Comparison of ENCODE assay signal across 20 cellular contexts in the genomic region with DNA sequence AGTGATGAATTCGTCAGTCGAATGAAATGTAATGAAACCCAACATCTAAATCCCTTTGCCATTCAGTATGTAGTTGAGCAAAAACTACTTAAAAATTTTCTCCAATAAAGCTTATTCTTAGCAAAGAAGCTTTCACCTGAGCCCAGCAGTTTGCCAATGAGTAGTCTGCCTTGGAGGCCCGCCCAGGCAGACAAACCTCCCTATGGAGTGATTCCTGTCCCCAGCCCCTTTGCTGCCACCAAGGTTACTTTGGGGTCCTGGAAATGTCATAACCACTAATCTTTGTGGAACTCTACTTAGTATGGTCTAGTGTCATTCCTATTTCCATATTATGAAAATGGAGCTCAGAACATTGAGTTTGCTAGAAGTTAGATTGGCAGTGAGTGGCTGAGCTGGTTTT. TPM values are rescaled to one million over a fixed set of nuclear protein-coding genes. Genes with fewer than 3 reads are reported as not detected.
DNase-seq lines count a peak whose midpoint lies in the region; ATAC-seq and TF ChIP-seq lines count a peak whose summit lies in the region.
"Had no signal": no experiment of that assay in that cellular context is flagged by ENCODE, and none has a peak within 500 bp of the region (broad histone marks: within the 10 kb centered on the region; RNA-seq: fewer than 3 reads in every experiment).

No MANE protein-coding gene starts in this region.

- H3K79me2 ChIP-seq in GM23338 (replicated peaks; ENCODE audit: insufficient read depth) (no peaks in the 10 kb centered on the region), neural progenitor cell (ENCODE audit: low read depth) (no peaks in the 10 kb centered on the region)

- H3K27me3 Mint-ChIP-seq in GM23338 (ENCODE audit: insufficient read depth, low read depth, poor library complexity) (peaks cover 13% of the 10 kb centered on the region), neural progenitor cell (ENCODE audit: insufficient read depth, low read depth) (no peaks in the 10 kb centered on the region)
- H3K27me3 Mint-ChIP-seq in activated T-helper 17 cell treated with anti-CD3 and anti-CD28 coated beads, Interleukin-2, amount 50 U/mL, for 72 hours = no peaks in the 10 kb centered on the region
- H3K27me3 Mint-ChIP-seq: CD4-positive, alpha-beta T cell had no signal

- no peaks in the 10 kb centered on the region for H3K36me3 ChIP-seq in GM23338 (ENCODE audit: insufficient read depth)
- no peaks in the 10 kb centered on the region for H3K36me3 ChIP-seq in iPS-15b (ENCODE audit: control insufficient read depth, insufficient read depth, low read length)
- no peaks in the 10 kb centered on the region for H3K36me3 ChIP-seq in neural progenitor cell

- no peak for DNase-seq in GM23338 (ENCODE audit: low spot score)
- DNase-seq in neural progenitor cell (ENCODE audit: low spot score) = no peak
- DNase-seq in NCI-H1694 treated with DMSO at 0.1 percent for 48 hours (lab: John Stamatoyannopoulos, UW) = no peak
- no peak for DNase-seq in globus pallidus (ENCODE audit: low spot score)
- DNase-seq: AML-193; Caco-2; CD4-positive, alpha-beta T cell; GM23248; HFFc6; IMR-90 had no signal

- TF ChIP-seq CTCF in GM23338 (conservative IDR thresholded peaks at IDR 0.05; ENCODE audit: low read depth in 2 of 2) (no peak), neural progenitor cell (IDR thresholded peaks at IDR 0.05) (no peak)

- H3K4me1 ChIP-seq in GM23338 (ENCODE audit: insufficient read depth) (peaks cover 5% of the 10 kb centered on the region; the same call in 1 of the 2 replicates), iPS-15b (ENCODE audit: control insufficient read depth, insufficient read depth, low read length) (no peaks in the 10 kb centered on the region), neural progenitor cell (no peaks in the 10 kb centered on the region)
- H3K4me1 ChIP-seq: A549, Caco-2 had no signal

- H3K27me3 ChIP-seq in GM23338 (ENCODE audit: insufficient read depth) = peaks cover 13% of the 10 kb centered on the region
- H3K27me3 ChIP-seq in iPS-15b (ENCODE audit: control insufficient read depth, insufficient read depth, low read length) = peaks cover 3% of the 10 kb centered on the region
- H3K27me3 ChIP-seq in neural progenitor cell = peaks cover 16% of the 10 kb centered on the region

- peak overlapping the region; percentile 72 for H3K4me3 Mint-ChIP-seq in GM23338
- H3K4me3 Mint-ChIP-seq in activated T-helper 17 cell treated with anti-CD3 and anti-CD28 coated beads, Interleukin-2, amount 50 U/mL, for 72 hours = no peak overlapping the region
- no peak overlapping the region for H3K4me3 Mint-ChIP-seq in neural progenitor cell
- H3K4me3 Mint-ChIP-seq: CD4-positive, alpha-beta T cell; HFFc6 had no signal

- no peak overlapping the region for H3K9ac ChIP-seq in iPS-15b (ENCODE audit: low read depth, low read length)
- no peak overlapping the region for H3K9ac ChIP-seq in neural progenitor cell
- H3K9ac ChIP-seq: GM23248 had no signal

- no peaks in the 10 kb centered on the region for H3K36me3 Mint-ChIP-seq in GM23338 (ENCODE audit: low read depth)
- H3K36me3 Mint-ChIP-seq in activated T-helper 17 cell treated with anti-CD3 and anti-CD28 coated beads, Interleukin-2, amount 50 U/mL, for 72 hours (ENCODE audit: low read depth) = peaks cover 84% of the 10 kb centered on the region
- peaks cover 19% of the 10 kb centered on the region for H3K36me3 Mint-ChIP-seq in neural progenitor cell

- H3F3A ChIP-seq in GM23338 (replicated peaks; ENCODE audit: low read depth) = no peaks in the 10 kb centered on the region
- H3F3A ChIP-seq in neural progenitor cell (ENCODE audit: low read depth) = peaks cover 2% of the 10 kb centered on the region

- no peaks in the 10 kb centered on the region; the same call in 1 of the 2 replicates for H4K20me1 ChIP-seq in GM23338 (replicated peaks; ENCODE audit: insufficient read depth)
- no peaks in the 10 kb centered on the region for H4K20me1 ChIP-seq in neural progenitor cell (ENCODE audit: low read depth)

- H3K4me1 Mint-ChIP-seq in GM23338 = peaks cover 4% of the 10 kb centered on the region; the same call in 1 of the 3 replicates
- no peaks in the 10 kb centered on the region for H3K4me1 Mint-ChIP-seq in activated T-helper 17 cell treated with anti-CD3 and anti-CD28 coated beads, Interleukin-2, amount 50 U/mL, for 72 hours
- no peaks in the 10 kb centered on the region for H3K4me1 Mint-ChIP-seq in neural progenitor cell

- H3K4me2 ChIP-seq in GM23338 (peak overlapping the region; percentile 86), neural progenitor cell (peak overlapping the region; percentile 78)
- H3K4me2 ChIP-seq: A549 had no signal

- H3K9me3 ChIP-seq in iPS-15b (ENCODE audit: control insufficient read depth, insufficient read depth, low read length) (no peaks in the 10 kb centered on the region), neural progenitor cell (ENCODE audit: low read depth) (no peaks in the 10 kb centered on the region)
- H3K9me3 ChIP-seq: A549, Caco-2 had no signal

- H3K9me3 Mint-ChIP-seq in GM23338 (no peaks in the 10 kb centered on the region), neural progenitor cell (no peaks in the 10 kb centered on the region)
- no peaks in the 10 kb centered on the region for H3K9me3 Mint-ChIP-seq in activated T-helper 17 cell treated with anti-CD3 and anti-CD28 coated beads, Interleukin-2, amount 50 U/mL, for 72 hours
- H3K9me3 Mint-ChIP-seq: CD4-positive, alpha-beta T cell; HFFc6 had no signal

- peak overlapping the region; percentile 66 for H3K4me3 ChIP-seq in GM23338
- H3K4me3 ChIP-seq in iPS-15b (ENCODE audit: low read depth, low read length) = peak overlapping the region; percentile 39
- peak overlapping the region; percentile 43 for H3K4me3 ChIP-seq in neural progenitor cell
- H3K4me3 ChIP-seq: A549, GM23248 had no signal

- no peaks in the 10 kb centered on the region for H3K9me2 ChIP-seq in GM23338 (ENCODE audit: insufficient read depth)

- no peak overlapping the region for H3K27ac ChIP-seq in GM23338 (ENCODE audit: low read depth)
- H3K27ac ChIP-seq in neural progenitor cell = no peak overlapping the region
- H3K27ac ChIP-seq: 22Rv1, A549, C4-2B, GM23248 had no signal

- no peak for ATAC-seq in GM23338
- no peak for ATAC-seq in activated T-helper 17 cell treated with anti-CD3 and anti-CD28 coated beads, Interleukin-2, amount 50 U/mL, for 72 hours (replicated peaks)
- no peak for ATAC-seq in HG03135 (IDR thresholded peaks at IDR 0.05; ENCODE audit: unreplicated experiment)
- ATAC-seq: A549, HCT116 had no signal

- no peak overlapping the region for H3K27ac Mint-ChIP-seq in GM23338
- peak overlapping the region; percentile 7 for H3K27ac Mint-ChIP-seq in activated T-helper 17 cell treated with anti-CD3 and anti-CD28 coated beads, Interleukin-2, amount 50 U/mL, for 72 hours
- H3K27ac Mint-ChIP-seq in neural progenitor cell = no peak overlapping the region
- H3K27ac Mint-ChIP-seq: CD4-positive, alpha-beta T cell; HFFc6 had no signal

- peak overlapping the region; percentile 95 for H2AFZ ChIP-seq in GM23338
- H2AFZ ChIP-seq in neural progenitor cell (replicated peaks) = no peak overlapping the region
- H2AFZ ChIP-seq: GM23248 had no signal

TF ChIP-seq in GM23338, 12 proteins besides CTCF, POLR2A, EP300 and RAD21 (continues in another document):
- TF ChIP-seq STAT1 (IDR thresholded peaks at IDR 0.05; ENCODE audit: unreplicated experiment) = no peak
- TF ChIP-seq EZH2 (IDR thresholded peaks at IDR 0.05; ENCODE audit: low read depth, unreplicated experiment) = no peak
- TF ChIP-seq CREB1 (CRISPR knock-in tag; IDR thresholded peaks at IDR 0.05; ENCODE audit: low read depth) = no peak
- no peak for TF ChIP-seq POLR2AphosphoS5 (IDR thresholded peaks at IDR 0.05; ENCODE audit: low read depth)
- TF ChIP-seq ZNF114 (CRISPR knock-in tag; IDR thresholded peaks at IDR 0.05) = no peak

RNA-seq across cellular contexts. Expression of a gene that starts 12.1 kb away (rescaled TPM):
- total RNA-seq in GM23338 (2014; rRNA removed; shearing (Covaris generic)) = 1.4 and 1.5 TPM in 2 replicates
- polyA plus RNA-seq in GM23338 (2016; fragmentation: Nextera tagmentation; extraction: Ambion mirVana) = 0.47 and 0.53 TPM in 2 replicates
- 1 to 10 TPM; 5.2 to 6.1 TPM for total RNA-seq in activated T-helper 17 cell treated with anti-CD3 and anti-CD28 coated beads, Interleukin-2, amount 50 U/mL, for 72 hours
- 0.39 and 1.1 TPM in 2 replicates for total RNA-seq in neural progenitor cell (ENCODE audit: low replicate concordance)

RNA-seq across cellular contexts. Expression of a gene that starts 26.4 kb away (rescaled TPM):
- not detected in 2 replicates for total RNA-seq in GM23338 (2014; rRNA removed; shearing (Covaris generic))
- 0.09 TPM in 1 of 2 replicates, not detected in the other for polyA plus RNA-seq in GM23338 (2016; fragmentation: Nextera tagmentation; extraction: Ambion mirVana)
- total RNA-seq in activated T-helper 17 cell treated with anti-CD3 and anti-CD28 coated beads, Interleukin-2, amount 50 U/mL, for 72 hours = not detected
- total RNA-seq in neural progenitor cell (ENCODE audit: low replicate concordance) = not detected in 2 replicates
- total RNA-seq: Caco-2; CD4-positive, alpha-beta T cell; GM23248; HFFc6; HT-29; IMR-90 had no signal
- polyA plus RNA-seq: A549, BJ, GM23248, IMR-90 had no signal

RNA-seq across cellular contexts. Expression of a gene that starts 30.7 kb away (rescaled TPM):
- total RNA-seq in GM23338 (2014; rRNA removed; shearing (Covaris generic)) = 16.5 and 21.2 TPM in 2 replicates
- 16.8 and 18.9 TPM in 2 replicates for polyA plus RNA-seq in GM23338 (2016; fragmentation: Nextera tagmentation; extraction: Ambion mirVana)
- 10 to 100 TPM; 22.0 to 36.7 TPM for total RNA-seq in activated T-helper 17 cell treated with anti-CD3 and anti-CD28 coated beads, Interleukin-2, amount 50 U/mL, for 72 hours
- total RNA-seq in neural progenitor cell (ENCODE audit: low replicate concordance) = 24.7 and 26.2 TPM in 2 replicates

RNA-seq across cellular contexts. Expression of a gene that starts 35.1 kb away (rescaled TPM):
- 20.1 and 27.7 TPM in 2 replicates for total RNA-seq in GM23338 (2014; rRNA removed; shearing (Covaris generic))
- polyA plus RNA-seq in GM23338 (2016; fragmentation: Nextera tagmentation; extraction: Ambion mirVana) = 4.5 and 5.4 TPM in 2 replicates
- total RNA-seq in activated T-helper 17 cell treated with anti-CD3 and anti-CD28 coated beads, Interleukin-2, amount 50 U/mL, for 72 hours = not detected
- 5.8 and 7.7 TPM in 2 replicates for total RNA-seq in neural progenitor cell (ENCODE audit: low replicate concordance)
- total RNA-seq: CD4-positive, alpha-beta T cell; GM23248; HFFc6; HT-29 had no signal
- polyA plus RNA-seq: GM23248 had no signal

RNA-seq across cellular contexts. Expression of a gene that starts 57.7 kb away (rescaled TPM):
- not detected in 2 replicates for total RNA-seq in GM23338 (2014; rRNA removed; shearing (Covaris generic))
- not detected in 2 replicates for polyA plus RNA-seq in GM23338 (2016; fragmentation: Nextera tagmentation; extraction: Ambion mirVana)
- not detected for total RNA-seq in activated T-helper 17 cell treated with anti-CD3 and anti-CD28 coated beads, Interleukin-2, amount 50 U/mL, for 72 hours
- not detected in 2 replicates for total RNA-seq in neural progenitor cell (ENCODE audit: low replicate concordance)
- total RNA-seq: CD4-positive, alpha-beta T cell; GM23248; H7; HFFc6; IMR-90 had no signal
- polyA plus RNA-seq: BJ, GM23248, IMR-90 had no signal
